Comparison of ENCODE assay signal across 28 cellular contexts in genomic region chr13:113407103-113407530, GRCh38. TPM values are rescaled to one million over a fixed set of nuclear protein-coding genes. Genes with fewer than 3 reads are reported as not detected.
A peak's percentile ranks its signal among the peaks of the same experiment; 100 is the strongest.
DNase-seq lines count a peak whose midpoint lies in the region; ATAC-seq and TF ChIP-seq lines count a peak whose summit lies in the region.
"Had no signal": no experiment of that assay in that cellular context is flagged by ENCODE, and none has a peak within 500 bp of the region (broad histone marks: within the 10 kb centered on the region; RNA-seq: fewer than 3 reads in every experiment).

No MANE protein-coding gene starts in this region.

- no peak for ATAC-seq in activated naive CD8-positive, alpha-beta T cell treated with anti-CD3 and anti-CD28 coated beads, Interleukin-2, amount 10 ng/mL, durations not matched to agents 7 days and 5 days (ENCODE audit: low read depth)
- ATAC-seq in activated naive CD8-positive, alpha-beta T cell treated with anti-CD3 and anti-CD28 coated beads, Interleukin-2, amount 50 U/mL, for 24 hours: no peak
- ATAC-seq in GM21528 (IDR thresholded peaks at IDR 0.05; ENCODE audit: low FRiP score, unreplicated experiment): no peak
- ATAC-seq: activated CD8-positive, alpha-beta memory T cell treated with anti-CD3 and anti-CD28 coated beads, Interleukin-2, amount 10 ng/mL, durations not matched to agents 7 days and 5 days; activated naive CD4-positive, alpha-beta T cell treated with anti-CD3 and anti-CD28 coated beads, Interleukin-2, amount 50 U/mL, for 72 hours; activated T-cell treated with anti-CD3 and anti-CD28 coated beads, Interleukin-2, amount 50 U/mL, for 72 hours; left colon; naive thymus-derived CD8-positive, alpha-beta T cell; SK-N-SH treated with all-trans-retinoic acid at 6 μM for 48 hours had no signal

- H4K20me1 ChIP-seq in OCI-LY1 (ENCODE audit: insufficient read depth, low read length): no peaks in the 10 kb centered on the region

- no peaks in the 10 kb centered on the region for H3K9me2 ChIP-seq in OCI-LY1 (ENCODE audit: low read depth, low read length)

- H3K4me3 Mint-ChIP-seq in activated naive CD8-positive, alpha-beta T cell treated with anti-CD3 and anti-CD28 coated beads, Interleukin-2, amount 10 ng/mL, durations not matched to agents 7 days and 5 days: no peak overlapping the region
- no peak overlapping the region for H3K4me3 Mint-ChIP-seq in activated naive CD8-positive, alpha-beta T cell treated with anti-CD3 and anti-CD28 coated beads, Interleukin-2, amount 50 U/mL, for 24 hours
- no peak overlapping the region for H3K4me3 Mint-ChIP-seq in activated CD4-positive, alpha-beta T cell treated with anti-CD3 and anti-CD28 coated beads, Interleukin-2, amount 10 ng/mL, durations not matched to agents 24 days and 14 days
- H3K4me3 Mint-ChIP-seq: activated CD8-positive, alpha-beta memory T cell treated with anti-CD3 and anti-CD28 coated beads, Interleukin-2, amount 10 ng/mL, durations not matched to agents 7 days and 5 days; activated T-cell treated with anti-CD3 and anti-CD28 coated beads, Interleukin-2, amount 50 U/mL, for 72 hours; CD8-positive, alpha-beta memory T cell; naive thymus-derived CD8-positive, alpha-beta T cell; T-helper 2 cell treated with Interferon-gamma antibody and Interleukin-4, amounts not matched to agents 5 μg/mL and 100 μg/mL, for 36 hours had no signal

- H3K79me2 ChIP-seq in OCI-LY1 (ENCODE audit: insufficient read depth, low read length): no peaks in the 10 kb centered on the region

- H3K9ac ChIP-seq in OCI-LY1 (ENCODE audit: low read length): peak overlapping the region; percentile 54; the same call in 1 of the 2 replicates

- peak overlapping the region; percentile 47 for H3K4me3 ChIP-seq in OCI-LY1 (ENCODE audit: low read depth, low read length, poor library complexity, severe bottlenecking)
- no peak overlapping the region for H3K4me3 ChIP-seq in suprapubic skin
- H3K4me3 ChIP-seq: ascending aorta, dorsolateral prefrontal cortex had no signal

- 93% methylated on average over 14 of the region's 21 CpGs for WGBS in suprapubic skin

- peak overlapping the region; percentile 63 for H3K4me2 ChIP-seq in OCI-LY1 (ENCODE audit: low read length)

- intact Hi-C loops in activated CD4-positive, alpha-beta T cell treated with anti-CD3 and anti-CD28 coated beads, Interleukin-2, amount 10 ng/mL, durations not matched to agents 24 days and 14 days (cut with micrococcal nuclease): no loop called here

- H3K4me1 ChIP-seq in OCI-LY1 (ENCODE audit: insufficient read depth, low read length, severe bottlenecking): peaks cover 35% of the 10 kb centered on the region
- H3K4me1 ChIP-seq in suprapubic skin: peaks cover 18% of the 10 kb centered on the region

- no peak for TF ChIP-seq POLR2A in suprapubic skin (IDR thresholded peaks at IDR 0.05)

- H3K27me3 Mint-ChIP-seq in activated naive CD8-positive, alpha-beta T cell treated with anti-CD3 and anti-CD28 coated beads, Interleukin-2, amount 10 ng/mL, durations not matched to agents 7 days and 5 days: peaks cover 3% of the 10 kb centered on the region
- H3K27me3 Mint-ChIP-seq in activated naive CD8-positive, alpha-beta T cell treated with anti-CD3 and anti-CD28 coated beads, Interleukin-2, amount 50 U/mL, for 24 hours: peaks cover 3% of the 10 kb centered on the region
- no peaks in the 10 kb centered on the region for H3K27me3 Mint-ChIP-seq in activated CD4-positive, alpha-beta T cell treated with anti-CD3 and anti-CD28 coated beads, Interleukin-2, amount 10 ng/mL, durations not matched to agents 24 days and 14 days

- H3K36me3 ChIP-seq in OCI-LY1 (ENCODE audit: insufficient read depth, low read length): no peaks in the 10 kb centered on the region; the same call in 1 of the 2 replicates
- H3K36me3 ChIP-seq in suprapubic skin: no peaks in the 10 kb centered on the region

- TF ChIP-seq EP300 in suprapubic skin (IDR thresholded peaks at IDR 0.05): no peak

- H3K9me3 ChIP-seq in OCI-LY1 (ENCODE audit: low read length) (peaks cover 9% of the 10 kb centered on the region; the same call in 1 of the 2 replicates), suprapubic skin (no peaks in the 10 kb centered on the region)
- H3K9me3 ChIP-seq: ascending aorta had no signal

- POLR2A ChIA-PET in activated naive CD8-positive, alpha-beta T cell treated with anti-CD3 and anti-CD28 coated beads, Interleukin-2, amount 10 ng/mL, durations not matched to agents 7 days and 5 days (lab: Charles Lee): no interaction called here

- H3K27ac Mint-ChIP-seq in activated naive CD8-positive, alpha-beta T cell treated with anti-CD3 and anti-CD28 coated beads, Interleukin-2, amount 10 ng/mL, durations not matched to agents 7 days and 5 days: no peak overlapping the region
- H3K27ac Mint-ChIP-seq in activated naive CD8-positive, alpha-beta T cell treated with anti-CD3 and anti-CD28 coated beads, Interleukin-2, amount 50 U/mL, for 24 hours: no peak overlapping the region
- H3K27ac Mint-ChIP-seq in activated CD4-positive, alpha-beta T cell treated with anti-CD3 and anti-CD28 coated beads, Interleukin-2, amount 10 ng/mL, durations not matched to agents 24 days and 14 days: no peak overlapping the region
- H3K27ac Mint-ChIP-seq: activated CD8-positive, alpha-beta memory T cell treated with anti-CD3 and anti-CD28 coated beads, Interleukin-2, amount 10 ng/mL, durations not matched to agents 7 days and 5 days; activated naive CD4-positive, alpha-beta T cell treated with anti-CD3 and anti-CD28 coated beads, Interleukin-2, amount 50 U/mL, for 72 hours; activated T-cell treated with anti-CD3 and anti-CD28 coated beads, Interleukin-2, amount 50 U/mL, for 72 hours; CD8-positive, alpha-beta memory T cell; naive thymus-derived CD8-positive, alpha-beta T cell; T-helper 2 cell treated with Interferon-gamma antibody and Interleukin-4, amounts not matched to agents 5 μg/mL and 100 μg/mL, for 36 hours had no signal

- TF ChIP-seq CTCF in OCI-LY1 (IDR thresholded peaks at IDR 0.05; ENCODE audit: low read length) (peak; percentile 19; the same call in 1 of the 2 replicates), suprapubic skin (IDR thresholded peaks at IDR 0.05) (no peak)

- H3K9me3 Mint-ChIP-seq in activated naive CD8-positive, alpha-beta T cell treated with anti-CD3 and anti-CD28 coated beads, Interleukin-2, amount 10 ng/mL, durations not matched to agents 7 days and 5 days: no peaks in the 10 kb centered on the region
- H3K9me3 Mint-ChIP-seq in activated naive CD8-positive, alpha-beta T cell treated with anti-CD3 and anti-CD28 coated beads, Interleukin-2, amount 50 U/mL, for 24 hours: no peaks in the 10 kb centered on the region
- no peaks in the 10 kb centered on the region for H3K9me3 Mint-ChIP-seq in activated CD4-positive, alpha-beta T cell treated with anti-CD3 and anti-CD28 coated beads, Interleukin-2, amount 10 ng/mL, durations not matched to agents 24 days and 14 days
- H3K9me3 Mint-ChIP-seq: activated naive CD4-positive, alpha-beta T cell treated with anti-CD3 and anti-CD28 coated beads, Interleukin-2, amount 50 U/mL, for 72 hours; activated T-cell treated with anti-CD3 and anti-CD28 coated beads, Interleukin-2, amount 50 U/mL, for 72 hours; CD8-positive, alpha-beta memory T cell; naive thymus-derived CD8-positive, alpha-beta T cell; T-helper 2 cell treated with Interferon-gamma antibody and Interleukin-4, amounts not matched to agents 5 μg/mL and 100 μg/mL, for 36 hours had no signal

- H2AFZ ChIP-seq in OCI-LY1 (ENCODE audit: low read length): no peak overlapping the region

- H3K36me3 Mint-ChIP-seq in activated naive CD8-positive, alpha-beta T cell treated with anti-CD3 and anti-CD28 coated beads, Interleukin-2, amount 10 ng/mL, durations not matched to agents 7 days and 5 days: no peaks in the 10 kb centered on the region
- H3K36me3 Mint-ChIP-seq in activated naive CD8-positive, alpha-beta T cell treated with anti-CD3 and anti-CD28 coated beads, Interleukin-2, amount 50 U/mL, for 24 hours (ENCODE audit: low read depth): no peaks in the 10 kb centered on the region
- no peaks in the 10 kb centered on the region for H3K36me3 Mint-ChIP-seq in activated CD4-positive, alpha-beta T cell treated with anti-CD3 and anti-CD28 coated beads, Interleukin-2, amount 10 ng/mL, durations not matched to agents 24 days and 14 days (ENCODE audit: low read depth)
- H3K36me3 Mint-ChIP-seq: activated CD8-positive, alpha-beta memory T cell treated with anti-CD3 and anti-CD28 coated beads, Interleukin-2, amount 10 ng/mL, durations not matched to agents 7 days and 5 days; activated naive CD4-positive, alpha-beta T cell treated with anti-CD3 and anti-CD28 coated beads, Interleukin-2, amount 50 U/mL, for 72 hours; CD8-positive, alpha-beta memory T cell; naive thymus-derived CD8-positive, alpha-beta T cell had no signal

- no peaks in the 10 kb centered on the region for H3F3A ChIP-seq in OCI-LY1 (ENCODE audit: insufficient read depth, low read length)

- no peak overlapping the region for H3K27ac ChIP-seq in OCI-LY1 (ENCODE audit: low read depth, low read length, poor library complexity, severe bottlenecking)
- H3K27ac ChIP-seq in suprapubic skin: no peak overlapping the region
- H3K27ac ChIP-seq: ascending aorta, dorsolateral prefrontal cortex had no signal

- H3K27me3 ChIP-seq in OCI-LY1 (ENCODE audit: insufficient read depth, low read length) (peaks cover 6% of the 10 kb centered on the region; the same call in 1 of the 2 replicates), suprapubic skin (peaks cover 37% of the 10 kb centered on the region)
- H3K27me3 ChIP-seq: ascending aorta had no signal

- no peaks in the 10 kb centered on the region for H3K4me1 Mint-ChIP-seq in activated naive CD8-positive, alpha-beta T cell treated with anti-CD3 and anti-CD28 coated beads, Interleukin-2, amount 10 ng/mL, durations not matched to agents 7 days and 5 days
- peaks cover 2% of the 10 kb centered on the region for H3K4me1 Mint-ChIP-seq in activated naive CD8-positive, alpha-beta T cell treated with anti-CD3 and anti-CD28 coated beads, Interleukin-2, amount 50 U/mL, for 24 hours
- no peaks in the 10 kb centered on the region for H3K4me1 Mint-ChIP-seq in activated CD4-positive, alpha-beta T cell treated with anti-CD3 and anti-CD28 coated beads, Interleukin-2, amount 10 ng/mL, durations not matched to agents 24 days and 14 days
- H3K4me1 Mint-ChIP-seq: activated CD8-positive, alpha-beta memory T cell treated with anti-CD3 and anti-CD28 coated beads, Interleukin-2, amount 10 ng/mL, durations not matched to agents 7 days and 5 days; CD8-positive, alpha-beta memory T cell; naive thymus-derived CD8-positive, alpha-beta T cell had no signal

- peak; percentile 23 for DNase-seq in activated naive CD8-positive, alpha-beta T cell treated with anti-CD3 and anti-CD28 coated beads, Interleukin-2, amount 10 ng/mL, durations not matched to agents 7 days and 5 days
- DNase-seq in activated naive CD8-positive, alpha-beta T cell treated with anti-CD3 and anti-CD28 coated beads, Interleukin-2, amount 50 U/mL, for 24 hours: no peak
- peak; percentile 72 for DNase-seq in mesenteric fat pad (ENCODE audit: low spot score)
- DNase-seq in suprapubic skin (ENCODE audit: low spot score in 2 of 2): peak; percentile 51 to 67
- DNase-seq in activated CD4-positive, alpha-beta T cell treated with anti-CD3 and anti-CD28 coated beads, Interleukin-2, amount 10 ng/mL, durations not matched to agents 24 days and 14 days: no peak
- DNase-seq in NCI-H526 (lab: John Stamatoyannopoulos, UW): no peak
- DNase-seq: activated CD4-positive, alpha-beta T cell treated with anti-CD3 and anti-CD28 coated beads for 48 hours; activated CD8-positive, alpha-beta memory T cell treated with anti-CD3 and anti-CD28 coated beads, Interleukin-2, amount 10 ng/mL, durations not matched to agents 7 days and 5 days; activated T-cell treated with anti-CD3 and anti-CD28 coated beads, Interleukin-2, amount 50 U/mL, for 72 hours; CD8-positive, alpha-beta memory T cell; central memory CD4-positive, alpha-beta T cell; naive thymus-derived CD8-positive, alpha-beta T cell; NCI-H1048; NCI-H1930; NCI-H748 treated with DMSO at 0.1 percent for 48 hours; retina; RPMI8226; trophoblast cell had no signal

RNA-seq across cellular contexts. Expression of gene GRTP1, which starts 43.2 kb away (rescaled TPM):
- total RNA-seq in activated naive CD8-positive, alpha-beta T cell treated with anti-CD3 and anti-CD28 coated beads, Interleukin-2, amount 10 ng/mL, durations not matched to agents 7 days and 5 days: not detected
- total RNA-seq in mesenteric fat pad (3.1 TPM), suprapubic skin (10 to 100 TPM; 23.5 to 40.8 (median 32.2) TPM)
- total RNA-seq in activated CD4-positive, alpha-beta T cell treated with anti-CD3 and anti-CD28 coated beads, Interleukin-2, amount 10 ng/mL, durations not matched to agents 24 days and 14 days: not detected in 2 replicates
- total RNA-seq: A172; activated CD8-positive, alpha-beta memory T cell treated with anti-CD3 and anti-CD28 coated beads, Interleukin-2, amount 10 ng/mL, durations not matched to agents 7 days and 5 days; CD8-positive, alpha-beta memory T cell; LHCN-M2; naive thymus-derived CD8-positive, alpha-beta T cell had no signal

RNA-seq across cellular contexts. Expression of gene ADPRHL1, which starts 46.2 kb away (rescaled TPM):
- total RNA-seq in activated naive CD8-positive, alpha-beta T cell treated with anti-CD3 and anti-CD28 coated beads, Interleukin-2, amount 10 ng/mL, durations not matched to agents 7 days and 5 days: 1 to 10 TPM in 1 of 2 experiments, under 1 TPM in 1; 0.82 to 1.0 TPM
- 2.1 TPM for total RNA-seq in mesenteric fat pad
- total RNA-seq in suprapubic skin: 1 to 10 TPM; 2.5 to 8.6 (median 5.5) TPM
- 0.62 and 0.86 TPM in 2 replicates for total RNA-seq in activated CD4-positive, alpha-beta T cell treated with anti-CD3 and anti-CD28 coated beads, Interleukin-2, amount 10 ng/mL, durations not matched to agents 24 days and 14 days

Comparison
In these comparisons a context has a peak if more than half of its experiments do, and no peak if none do; other contexts are left out.
1. DNase-seq: peak in activated naive CD8-positive, alpha-beta T cell treated with anti-CD3 and anti-CD28 coated beads, Interleukin-2, amount 10 ng/mL, durations not matched to agents 7 days and 5 days (single experiment), mesenteric fat pad (single experiment) and suprapubic skin (2 of 2); none in activated naive CD8-positive, alpha-beta T cell treated with anti-CD3 and anti-CD28 coated beads, Interleukin-2, amount 50 U/mL, for 24 hours (single experiment), activated CD4-positive, alpha-beta T cell treated with anti-CD3 and anti-CD28 coated beads, Interleukin-2, amount 10 ng/mL, durations not matched to agents 24 days and 14 days (single experiment) and NCI-H526 (0 of 2).